18 cellular contexts compared by ENCODE assay signal in the genomic region with DNA sequence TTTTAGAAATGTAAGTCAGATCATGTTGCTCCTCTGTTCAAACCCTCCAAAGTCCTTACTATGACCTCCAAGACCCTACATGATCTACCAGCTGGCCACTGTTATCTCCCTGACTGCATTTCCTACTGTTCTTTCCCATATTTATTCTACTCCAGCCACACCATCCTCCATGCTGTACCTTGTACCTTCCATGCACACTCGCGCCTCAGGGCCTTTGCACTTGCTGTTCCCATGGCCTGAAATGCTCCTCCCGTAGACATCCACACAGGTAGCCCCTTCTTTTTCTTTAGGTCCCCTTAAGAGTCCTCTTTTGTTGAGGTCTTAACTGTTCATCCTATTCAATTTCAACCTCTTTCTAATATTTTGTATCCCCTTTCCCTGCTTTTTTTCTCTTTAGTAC.
"Had no signal": no experiment of that assay in that cellular context is flagged by ENCODE, and none has a peak within 500 bp of the region (broad histone marks: within the 10 kb centered on the region; RNA-seq: fewer than 3 reads in every experiment).

No MANE protein-coding gene starts in this region.

- H3K4me1 Mint-ChIP-seq: nephron progenitor cell had no signal

- H3K9me3 ChIP-seq: ovary, right atrium auricular region, uterus had no signal

- H3K27me3 Mint-ChIP-seq: type B pancreatic cell had no signal

- DNase-seq: cortex of kidney; dorsolateral prefrontal cortex; effector CD8-positive, alpha-beta T cell; foreskin melanocyte; head of caudate nucleus; left colon; mesendoderm; naive thymus-derived CD4-positive, alpha-beta T cell; nephron progenitor cell; nucleus accumbens; ovary; small intestine; stimulated activated CD4-positive, alpha-beta T cell treated with anti-CD3 and anti-CD28 coated beads, Interleukin-12 subunit alpha, Interleukin-12 subunit beta, amount 100 ng/mL, for 4 hours; stimulated activated naive CD4-positive, alpha-beta T cell treated with Interleukin-2 at 50 U/mL for 16 hours; uterus had no signal

- H3K4me3 ChIP-seq: dorsolateral prefrontal cortex, hepatocyte, ovary, right atrium auricular region, uterus had no signal

- H3K4me3 Mint-ChIP-seq: naive thymus-derived CD4-positive, alpha-beta T cell; nephron progenitor cell; type B pancreatic cell had no signal

- H3K27me3 ChIP-seq: dorsolateral prefrontal cortex, hepatocyte, ovary, right atrium auricular region, uterus had no signal

- H3K27ac ChIP-seq: dorsolateral prefrontal cortex, hepatocyte, ovary, right atrium auricular region, uterus had no signal

- H2AFZ ChIP-seq: hepatocyte had no signal

- H3K36me3 Mint-ChIP-seq: naive thymus-derived CD4-positive, alpha-beta T cell had no signal

- H3K36me3 ChIP-seq: ovary, right atrium auricular region, uterus had no signal

- FAIRE-seq: small intestine had no signal

- H3K4me2 ChIP-seq: hepatocyte had no signal

- ATAC-seq: left colon; naive thymus-derived CD4-positive, alpha-beta T cell had no signal

- H3K4me1 ChIP-seq: right atrium auricular region, uterus had no signal

- H3K27ac Mint-ChIP-seq: naive thymus-derived CD4-positive, alpha-beta T cell had no signal

- H3K9me3 Mint-ChIP-seq: naive thymus-derived CD4-positive, alpha-beta T cell; nephron progenitor cell; type B pancreatic cell had no signal
